1 cellular context compared by ENCODE assay signal in the genomic region with DNA sequence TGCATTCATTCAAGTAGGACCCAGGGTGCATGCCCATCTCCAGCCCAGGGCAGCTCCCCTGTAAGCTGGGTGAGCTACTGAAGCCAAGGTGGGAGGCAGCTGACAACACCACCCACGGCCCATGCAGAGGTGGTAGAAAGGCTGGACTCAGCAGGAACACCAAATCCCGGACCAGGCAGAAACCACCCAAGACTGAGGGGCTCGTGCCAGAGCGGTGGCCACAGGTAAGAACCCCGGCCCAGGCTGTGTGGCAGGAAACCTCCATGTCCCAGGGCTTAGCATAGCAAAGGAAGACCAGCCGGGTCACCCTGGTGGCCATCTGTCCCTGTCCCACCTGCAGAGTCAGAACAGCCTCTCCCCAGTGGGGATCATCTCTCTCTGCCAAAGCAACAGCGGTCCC. TPM values are rescaled to one million over a fixed set of nuclear protein-coding genes. Genes with fewer than 3 reads are reported as not detected.
"Had no signal": no experiment of that assay in that cellular context is flagged by ENCODE, and none has a peak within 500 bp of the region (broad histone marks: within the 10 kb centered on the region; RNA-seq: fewer than 3 reads in every experiment).

No MANE protein-coding gene starts in this region.

RNA-seq across cellular contexts. Expression of gene GGT5, which starts 11.9 kb away (rescaled TPM):
- total RNA-seq: foreskin keratinocyte had no signal
